Comparison of ENCODE assay signal across 27 cellular contexts in genomic region chr1:16006010-16006409, GRCh38. TPM values are rescaled to one million over a fixed set of nuclear protein-coding genes. Genes with fewer than 3 reads are reported as not detected.
"Had no signal": no experiment of that assay in that cellular context is flagged by ENCODE, and none has a peak within 500 bp of the region (broad histone marks: within the 10 kb centered on the region; RNA-seq: fewer than 3 reads in every experiment).

No MANE protein-coding gene starts in this region.

- H3K4me1 ChIP-seq: left ventricle myocardium inferior, testis, upper lobe of left lung had no signal

- H3K27ac ChIP-seq: foreskin keratinocyte, neural progenitor cell, testis, upper lobe of left lung had no signal

- H3K4me3 Mint-ChIP-seq: activated CD4-positive, alpha-beta memory T cell treated with anti-CD3 and anti-CD28 coated beads for 36 hours; activated naive CD4-positive, alpha-beta T cell treated with anti-CD3 and anti-CD28 coated beads, Interleukin-2, amount 10 ng/mL, durations not matched to agents 7 days and 5 days; activated T-cell treated with anti-CD3 and anti-CD28 coated beads, Interleukin-2, amount 50 U/mL, for 72 hours; brain; dendritic cell treated with granulocyte-macrophage colony-stimulating factor and Interleukin-4, amounts not matched to agents 40 ng/mL and 50 ng/mL, for 4 days; immature natural killer cell; mesothelial cell of epicardium; naive thymus-derived CD8-positive, alpha-beta T cell; neural progenitor cell; stimulated activated effector memory CD8-positive, alpha-beta T cell treated with anti-CD3 and anti-CD28 coated beads, Interleukin-12 subunit alpha, Interleukin-12 subunit beta, amount 100 ng/mL, for 72 hours; T-helper 1 cell treated with Interleukin-12 subunit alpha and Interleukin-12 subunit beta and Interleukin-4 antibody, amounts not matched to agents 30 μg/mL and 1 μg/mL, for 36 hours had no signal

- H3K4me2 ChIP-seq: neural progenitor cell had no signal

- H3K36me3 Mint-ChIP-seq: activated CD4-positive, alpha-beta memory T cell treated with anti-CD3 and anti-CD28 coated beads for 36 hours; activated naive CD4-positive, alpha-beta T cell treated with anti-CD3 and anti-CD28 coated beads, Interleukin-2, amount 10 ng/mL, durations not matched to agents 7 days and 5 days; brain; immature natural killer cell; mesothelial cell of epicardium; naive thymus-derived CD8-positive, alpha-beta T cell; neural progenitor cell; stimulated activated effector memory CD8-positive, alpha-beta T cell treated with anti-CD3 and anti-CD28 coated beads, Interleukin-12 subunit alpha, Interleukin-12 subunit beta, amount 100 ng/mL, for 72 hours had no signal

- H3K4me3 ChIP-seq: neural progenitor cell, testis, upper lobe of left lung had no signal

- H3K9me3 Mint-ChIP-seq: activated CD4-positive, alpha-beta memory T cell treated with anti-CD3 and anti-CD28 coated beads for 36 hours; activated naive CD4-positive, alpha-beta T cell treated with anti-CD3 and anti-CD28 coated beads, Interleukin-2, amount 10 ng/mL, durations not matched to agents 7 days and 5 days; activated T-cell treated with anti-CD3 and anti-CD28 coated beads, Interleukin-2, amount 50 U/mL, for 72 hours; dendritic cell treated with granulocyte-macrophage colony-stimulating factor and Interleukin-4, amounts not matched to agents 40 ng/mL and 50 ng/mL, for 4 days; immature natural killer cell; mesothelial cell of epicardium; naive thymus-derived CD8-positive, alpha-beta T cell; neural progenitor cell; stimulated activated effector memory CD8-positive, alpha-beta T cell treated with anti-CD3 and anti-CD28 coated beads, Interleukin-12 subunit alpha, Interleukin-12 subunit beta, amount 100 ng/mL, for 72 hours; T-helper 1 cell treated with Interleukin-12 subunit alpha and Interleukin-12 subunit beta and Interleukin-4 antibody, amounts not matched to agents 30 μg/mL and 1 μg/mL, for 36 hours had no signal

- H3K36me3 ChIP-seq: left ventricle myocardium inferior, neural progenitor cell, upper lobe of left lung had no signal

- H3K9me3 ChIP-seq: left ventricle myocardium inferior, testis, upper lobe of left lung had no signal

- H3K27me3 Mint-ChIP-seq: progenitor cell of endocrine pancreas had no signal

- ATAC-seq: naive thymus-derived CD8-positive, alpha-beta T cell had no signal

- H3K27me3 ChIP-seq: foreskin keratinocyte, testis, upper lobe of left lung had no signal

- DNase-seq: activated CD4-positive, alpha-beta memory T cell treated with anti-CD3 and anti-CD28 coated beads for 36 hours; activated CD4-positive, alpha-beta T cell treated with anti-CD3 and anti-CD28 coated beads for 48 hours; activated effector memory CD4-positive, alpha-beta T cell treated with anti-CD3 and anti-CD28 coated beads, Interleukin-2, amount 50 U/mL, for 16 hours; activated naive CD4-positive, alpha-beta T cell treated with anti-CD3 and anti-CD28 coated beads, Interleukin-2, amount 10 ng/mL, durations not matched to agents 7 days and 5 days; activated T-cell treated with anti-CD3 and anti-CD28 coated beads, Interleukin-2, amount 50 U/mL, for 72 hours; anterior cingulate cortex; effector CD8-positive, alpha-beta T cell; foreskin keratinocyte; immature natural killer cell; kidney glomerular epithelial cell; left ventricle myocardium inferior; mammary epithelial cell; naive thymus-derived CD8-positive, alpha-beta T cell; stimulated activated CD4-positive, alpha-beta T cell treated with anti-CD3 and anti-CD28 coated beads, Interleukin-2, amount 100 ng/mL, for 24 hours; T1000; testis had no signal

- H3K27ac Mint-ChIP-seq: activated CD4-positive, alpha-beta memory T cell treated with anti-CD3 and anti-CD28 coated beads for 36 hours; activated naive CD4-positive, alpha-beta T cell treated with anti-CD3 and anti-CD28 coated beads, Interleukin-2, amount 10 ng/mL, durations not matched to agents 7 days and 5 days; activated T-cell treated with anti-CD3 and anti-CD28 coated beads, Interleukin-2, amount 50 U/mL, for 72 hours; dendritic cell treated with granulocyte-macrophage colony-stimulating factor and Interleukin-4, amounts not matched to agents 40 ng/mL and 50 ng/mL, for 4 days; mesothelial cell of epicardium; neural progenitor cell; progenitor cell of endocrine pancreas; T-helper 1 cell treated with Interleukin-12 subunit alpha and Interleukin-12 subunit beta and Interleukin-4 antibody, amounts not matched to agents 30 μg/mL and 1 μg/mL, for 36 hours had no signal

- H3K4me1 Mint-ChIP-seq: activated naive CD4-positive, alpha-beta T cell treated with anti-CD3 and anti-CD28 coated beads, Interleukin-2, amount 10 ng/mL, durations not matched to agents 7 days and 5 days; brain; immature natural killer cell; mesothelial cell of epicardium had no signal

- H3K9ac ChIP-seq: neural progenitor cell had no signal

RNA-seq across cellular contexts. Expression of gene SRARP, which starts 2.0 kb away (rescaled TPM):
- total RNA-seq: activated CD4-positive, alpha-beta memory T cell treated with anti-CD3 and anti-CD28 coated beads for 36 hours; activated T-cell treated with anti-CD3 and anti-CD28 coated beads, Interleukin-2, amount 50 U/mL, for 72 hours; cardiac septum; foreskin keratinocyte; mammary epithelial cell; mesothelial cell of epicardium; naive thymus-derived CD8-positive, alpha-beta T cell; osteocyte; progenitor cell of endocrine pancreas had no signal
- polyA plus RNA-seq: esophagus; foreskin keratinocyte; immature natural killer cell; mammary epithelial cell; naive thymus-derived CD8-positive, alpha-beta T cell had no signal

RNA-seq across cellular contexts. Expression of gene HSPB7, which starts 11.8 kb away (rescaled TPM):
- total RNA-seq: activated CD4-positive, alpha-beta memory T cell treated with anti-CD3 and anti-CD28 coated beads for 36 hours; activated T-cell treated with anti-CD3 and anti-CD28 coated beads, Interleukin-2, amount 50 U/mL, for 72 hours; foreskin keratinocyte; naive thymus-derived CD8-positive, alpha-beta T cell; progenitor cell of endocrine pancreas had no signal
- polyA plus RNA-seq: foreskin keratinocyte; immature natural killer cell; mammary epithelial cell; naive thymus-derived CD8-positive, alpha-beta T cell had no signal

RNA-seq across cellular contexts. Expression of gene CLCNKA, which starts 15.8 kb away (rescaled TPM):
- total RNA-seq: activated CD4-positive, alpha-beta memory T cell treated with anti-CD3 and anti-CD28 coated beads for 36 hours; activated T-cell treated with anti-CD3 and anti-CD28 coated beads, Interleukin-2, amount 50 U/mL, for 72 hours; foreskin keratinocyte; mammary epithelial cell; naive thymus-derived CD8-positive, alpha-beta T cell; osteocyte had no signal
- polyA plus RNA-seq: foreskin keratinocyte; immature natural killer cell; mammary epithelial cell; naive thymus-derived CD8-positive, alpha-beta T cell had no signal

RNA-seq across cellular contexts. Expression of gene CLCNKB, which starts 37.6 kb away (rescaled TPM):
- total RNA-seq: activated CD4-positive, alpha-beta memory T cell treated with anti-CD3 and anti-CD28 coated beads for 36 hours; activated T-cell treated with anti-CD3 and anti-CD28 coated beads, Interleukin-2, amount 50 U/mL, for 72 hours; foreskin keratinocyte; mammary epithelial cell; naive thymus-derived CD8-positive, alpha-beta T cell; osteocyte had no signal
- polyA plus RNA-seq: foreskin keratinocyte; immature natural killer cell; naive thymus-derived CD8-positive, alpha-beta T cell had no signal
